In the genomic region with DNA sequence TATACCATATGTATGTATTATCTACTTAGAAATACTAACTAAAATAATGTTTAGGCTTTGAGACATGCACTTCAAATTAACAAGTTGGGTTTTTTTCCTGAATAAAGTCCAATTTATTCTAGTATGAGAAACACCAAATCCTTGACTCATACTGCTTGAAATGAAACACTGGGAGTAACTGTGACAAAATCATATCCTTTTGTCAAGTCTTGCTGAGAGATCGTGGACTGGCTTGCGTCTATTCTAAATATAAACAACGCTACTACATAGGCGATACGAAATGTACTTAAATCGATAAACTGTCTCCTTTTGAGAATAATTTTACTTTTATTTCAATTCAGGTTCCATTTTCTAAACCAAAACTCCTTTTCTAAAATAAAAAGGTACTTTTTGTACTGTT, we compare ENCODE assay signal across 16 cellular contexts. TPM values are rescaled to one million over a fixed set of nuclear protein-coding genes. Genes with fewer than 3 reads are reported as not detected.
DNase-seq lines count a peak whose midpoint lies in the region; TF ChIP-seq lines count a peak whose summit lies in the region.
"Had no signal": no experiment of that assay in that cellular context is flagged by ENCODE, and none has a peak within 500 bp of the region (broad histone marks: within the 10 kb centered on the region; RNA-seq: fewer than 3 reads in every experiment).

No MANE protein-coding gene starts in this region.

- H2AFZ ChIP-seq in GM23248 (no peak overlapping the region), hepatocyte (no peak overlapping the region)

- peak overlapping the region; percentile 58 for H3K4me3 ChIP-seq in GM23248
- no peak overlapping the region for H3K4me3 ChIP-seq in adrenal gland
- no peak overlapping the region for H3K4me3 ChIP-seq in hepatocyte
- no peak overlapping the region for H3K4me3 ChIP-seq in subcutaneous abdominal adipose tissue (ENCODE audit: low read depth in 1 of 5, low read length in 5 of 5)
- H3K4me3 ChIP-seq: HAP-1, Peyer's patch had no signal

- H4K20me1 ChIP-seq in GM23248 (ENCODE audit: insufficient read depth) (no peaks in the 10 kb centered on the region), hepatocyte (ENCODE audit: insufficient read depth, poor library complexity, severe bottlenecking) (peaks cover 68% of the 10 kb centered on the region)

- H3K79me2 ChIP-seq in GM23248 (ENCODE audit: insufficient read depth) = peaks cover 100% of the 10 kb centered on the region
- H3K79me2 ChIP-seq in hepatocyte = peaks cover 100% of the 10 kb centered on the region

- TF ChIP-seq CTCF in adrenal gland (IDR thresholded peaks at IDR 0.05) (no peak), hepatocyte (IDR thresholded peaks at IDR 0.05; ENCODE audit: poor library complexity) (no peak)

- H3K9me2 ChIP-seq in GM23248 (ENCODE audit: insufficient read depth) (no peaks in the 10 kb centered on the region), hepatocyte (replicated peaks; ENCODE audit: insufficient read depth) (no peaks in the 10 kb centered on the region)

- no peaks in the 10 kb centered on the region for H3K27me3 ChIP-seq in GM23248 (replicated peaks; ENCODE audit: insufficient read depth)
- no peaks in the 10 kb centered on the region for H3K27me3 ChIP-seq in adrenal gland
- no peaks in the 10 kb centered on the region for H3K27me3 ChIP-seq in hepatocyte
- H3K27me3 ChIP-seq in subcutaneous abdominal adipose tissue (ENCODE audit: control insufficient read depth in 5 of 5, insufficient read depth in 4 of 5, low read length in 5 of 5) = no peaks in the 10 kb centered on the region
- H3K27me3 ChIP-seq: Peyer's patch had no signal

- H3F3A ChIP-seq in GM23248 (ENCODE audit: insufficient read depth) = peaks cover 51% of the 10 kb centered on the region

- H3K4me2 ChIP-seq in GM23248 (ENCODE audit: unreplicated experiment) = peak overlapping the region; percentile 89
- H3K4me2 ChIP-seq in hepatocyte = no peak overlapping the region
- H3K4me2 ChIP-seq: KMS-11 had no signal

- peak; percentile 88 for DNase-seq in GM23248
- no peak for DNase-seq in adrenal gland
- no peak for DNase-seq in hepatocyte (ENCODE audit: low spot score)
- no peak for DNase-seq in NCI-H69 (lab: John Stamatoyannopoulos, UW)
- no peak for DNase-seq in middle frontal gyrus (ENCODE audit: extremely low spot score, low spot score)
- DNase-seq in activated CD4-positive, alpha-beta T cell treated with anti-CD3 and anti-CD28 coated beads, Interleukin-2, amount 50 U/mL, for 1 hour = no peak
- DNase-seq in NCI-H1930 (lab: John Stamatoyannopoulos, UW) = no peak
- DNase-seq: activated CD4-positive, alpha-beta T cell treated with anti-CD3 and anti-CD28 coated beads for 36 hours; activated naive CD8-positive, alpha-beta T cell treated with anti-CD3 and anti-CD28 coated beads, Interleukin-2, amount 50 U/mL, for 24 hours; DMS53; NCI-H187; NCI-H526; Peyer's patch had no signal

- H3K9me3 ChIP-seq in GM23248 (ENCODE audit: low read depth) (no peaks in the 10 kb centered on the region), adrenal gland (replicated peaks in 1 of 3) (no peaks in the 10 kb centered on the region), hepatocyte (ENCODE audit: low read depth) (no peaks in the 10 kb centered on the region), subcutaneous abdominal adipose tissue (ENCODE audit: control insufficient read depth in 5 of 5, low read length in 5 of 5) (no peaks in the 10 kb centered on the region)
- H3K9me3 ChIP-seq: HAP-1, Peyer's patch had no signal

- H3K36me3 ChIP-seq in GM23248 (ENCODE audit: low read depth) (no peaks in the 10 kb centered on the region), adrenal gland (replicated peaks in 1 of 2) (no peaks in the 10 kb centered on the region), hepatocyte (replicated peaks; ENCODE audit: insufficient read depth, low read depth) (no peaks in the 10 kb centered on the region), subcutaneous abdominal adipose tissue (ENCODE audit: control insufficient read depth in 5 of 5, insufficient read depth in 5 of 5, low read length in 5 of 5) (no peaks in the 10 kb centered on the region)
- H3K36me3 ChIP-seq: HAP-1, Peyer's patch had no signal

- H3K27ac ChIP-seq in GM23248 (peak overlapping the region; percentile 99), adrenal gland (peak overlapping the region; percentile 60 to 88 (median 72)), hepatocyte (peak overlapping the region; percentile 28), subcutaneous abdominal adipose tissue (ENCODE audit: low read depth, low read length) (peak overlapping the region; percentile 69)
- H3K27ac ChIP-seq: KMS-11 had no signal

- intact Hi-C loops in adrenal gland (cut with DNase I) = no loop called here

- TF ChIP-seq POLR2A in adrenal gland (IDR thresholded peaks at IDR 0.05) = no peak

- H3K9ac ChIP-seq in GM23248 (peak overlapping the region; percentile 91), subcutaneous abdominal adipose tissue (ENCODE audit: low read length in 5 of 5) (no peak overlapping the region)
- H3K9ac ChIP-seq: KMS-11 had no signal

- H3K4me1 ChIP-seq in GM23248 (ENCODE audit: insufficient read depth) = peaks cover 65% of the 10 kb centered on the region
- H3K4me1 ChIP-seq in adrenal gland (replicated peaks in 1 of 2) = peaks cover 28 to 62% of the 10 kb centered on the region in 2 donors
- H3K4me1 ChIP-seq in hepatocyte (ENCODE audit: insufficient read depth) = peaks cover 32% of the 10 kb centered on the region
- peaks cover 4 to 54% (median 48%) of the 10 kb centered on the region in 5 donors for H3K4me1 ChIP-seq in subcutaneous abdominal adipose tissue (ENCODE audit: control insufficient read depth in 5 of 5, insufficient read depth in 5 of 5, low read length in 5 of 5)

- 0 to 2% methylated on average over 6 of the region's 6 CpGs for WGBS in GM23248 (ENCODE audit: low coverage in 1 of 2, low lambda C conversion rate in 2 of 2, missing lambda C conversion rate in 2 of 2), 2 experiments
- 70 to 76% (median 73%) methylated on average over 6 of the region's 6 CpGs for WGBS in adrenal gland, 4 donors
- WGBS in hepatocyte (ENCODE audit: low lambda C conversion rate, missing lambda C conversion rate) = 90% methylated on average over 6 of the region's 6 CpGs

- in situ Hi-C loops in GM23248 (cut with MboI) = no loop called here

RNA-seq across cellular contexts. Expression of a gene that starts 16.3 kb away (rescaled TPM):
- 19.1 and 21.1 TPM in 2 replicates for total RNA-seq in GM23248 (2014; rRNA removed; shearing (Covaris generic))
- polyA plus RNA-seq in GM23248 (2016; fragmentation: Nextera tagmentation; extraction: Ambion mirVana) = 6.6 and 6.8 TPM in 2 replicates
- 10 to 100 TPM; 16.7 to 40.3 (median 23.0) TPM for total RNA-seq in adrenal gland
- polyA plus RNA-seq in adrenal gland = 10 to 100 TPM in 2 of 3 donors, 1 to 10 TPM in 1; 8.9 to 16.7 (median 14.8) TPM
- total RNA-seq in hepatocyte = 20.2 and 21.7 TPM in 2 replicates
- polyA plus RNA-seq in hepatocyte = 12.4 and 13.4 TPM in 2 replicates

Comparison
In these comparisons a context has a peak if more than half of its experiments do, and no peak if none do; other contexts are left out.
1. H3K27ac ChIP-seq: peak in every context shown above with its lines; median percentile 99 in GM23248; 72 in adrenal gland; 69 in subcutaneous abdominal adipose tissue; 28 in hepatocyte.